In the genomic region with DNA sequence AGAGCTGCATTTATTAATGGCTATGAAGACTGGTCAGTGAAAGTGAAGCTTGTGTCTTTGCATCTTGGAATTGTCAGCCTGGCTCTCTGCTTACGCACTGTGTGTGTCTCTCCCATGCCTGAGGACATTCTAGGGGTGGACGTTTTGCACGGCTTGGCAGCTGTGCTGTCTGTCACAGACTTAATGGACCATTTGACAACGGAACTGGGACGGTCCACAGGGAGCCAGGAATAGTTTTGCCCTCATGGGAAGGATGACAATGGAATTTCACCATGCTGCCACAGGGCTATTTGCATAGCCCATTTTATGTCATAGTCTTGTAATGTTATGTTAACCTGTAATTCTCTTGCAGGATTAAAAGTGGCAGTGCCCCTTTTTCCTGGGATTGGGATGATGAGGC, we compare ENCODE assay signal across 1 cellular context.
TF ChIP-seq lines count a peak whose summit lies in the region.

No MANE protein-coding gene starts in this region.

TF ChIP-seq in H1, 55 proteins besides CTCF, POLR2A, EP300 and RAD21:
- TF ChIP-seq SP4 (IDR thresholded peaks at IDR 0.05; ENCODE audit: low read length), result no peak
- TF ChIP-seq RBBP5 (IDR thresholded peaks at IDR 0.05; ENCODE audit: borderline replicate concordance, low read depth, low read length), result no peak
- TF ChIP-seq BRCA1 (IDR thresholded peaks at IDR 0.05; ENCODE audit: low read depth, low read length), result no peak
